In the genomic region with DNA sequence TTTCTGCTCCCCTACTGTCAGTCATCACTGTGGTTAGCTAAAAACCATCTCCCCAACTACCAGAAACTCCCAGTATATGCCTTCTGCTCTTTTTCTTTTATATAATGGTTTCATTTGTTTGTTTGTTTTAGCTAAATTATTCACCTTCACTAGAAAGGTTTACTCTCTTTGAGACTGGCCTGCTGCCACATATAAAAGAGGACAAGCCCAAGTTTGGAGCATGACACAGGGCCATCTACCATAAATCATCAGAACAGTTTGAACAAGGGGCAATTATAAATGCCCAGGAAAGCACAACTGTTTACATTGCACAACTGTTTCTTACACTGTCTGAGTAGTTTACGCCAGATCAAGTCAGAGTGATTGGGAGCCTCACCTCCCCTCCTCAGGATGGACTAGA, we compare ENCODE assay signal across 26 cellular contexts.
"Had no signal": no experiment of that assay in that cellular context is flagged by ENCODE, and none has a peak within 500 bp of the region (broad histone marks: within the 10 kb centered on the region; RNA-seq: fewer than 3 reads in every experiment).

No MANE protein-coding gene starts in this region.

- DNase-seq: activated CD4-positive, alpha-beta T cell treated with anti-CD3 and anti-CD28 coated beads for 4 hours; activated CD4-positive, alpha-beta T cell treated with anti-CD3 and anti-CD28 coated beads, Interleukin-2, amount 50 U/mL, for 48 hours; activated CD4-positive, CD25-positive, alpha-beta regulatory T cell; activated CD8-positive, alpha-beta memory T cell treated with anti-CD3 and anti-CD28 coated beads, Interleukin-2, amount 50 U/mL, for 48 hours; activated naive CD4-positive, alpha-beta T cell; activated T-cell treated with anti-CD3 and anti-CD28 coated beads, Interleukin-2, amount 50 U/mL, for 4 hours; central memory CD4-positive, alpha-beta T cell; dermis blood vessel endothelial cell; effector CD8-positive, alpha-beta T cell; erythroblast; foreskin fibroblast; heart right ventricle; islet precursor cell; left cardiac atrium; midbrain; spleen; stimulated activated CD4-positive, alpha-beta T cell treated with anti-CD3 and anti-CD28 coated beads, Interleukin-4, amount 100 ng/mL, for 1 hour; stimulated activated naive CD4-positive, alpha-beta T cell treated with Interleukin-2 at 50 U/mL for 16 hours; thyroid gland; upper lobe of right lung had no signal

- ATAC-seq: activated T-cell treated with anti-CD3 and anti-CD28 coated beads, Interleukin-2, amount 50 U/mL, for 4 hours; heart right ventricle; left cardiac atrium; natural killer cell treated with Interleukin-12 subunit alpha and Interleukin-12 subunit beta and Interleukin-15 and Interleukin-18, amount 100 ng/mL, for 72 hours; upper lobe of right lung had no signal

- H3K27me3 Mint-ChIP-seq: activated naive CD8-positive, alpha-beta T cell; natural killer cell treated with Interleukin-12 subunit alpha and Interleukin-12 subunit beta and Interleukin-15 and Interleukin-18, amount 100 ng/mL, for 72 hours had no signal

- H3K4me3 ChIP-seq: adrenal gland, ascending aorta, heart right ventricle, prostate gland, spleen, thyroid gland, upper lobe of right lung had no signal

- H3K4me1 ChIP-seq: adrenal gland, ascending aorta, heart right ventricle, prostate gland, spleen, thyroid gland, upper lobe of right lung had no signal

- H3K27ac ChIP-seq: adrenal gland, ascending aorta, heart right ventricle, prostate gland, spleen, thyroid gland, upper lobe of right lung had no signal

- H3K36me3 Mint-ChIP-seq: activated naive CD8-positive, alpha-beta T cell; natural killer cell treated with Interleukin-12 subunit alpha and Interleukin-12 subunit beta and Interleukin-15 and Interleukin-18, amount 100 ng/mL, for 72 hours had no signal

- H3K36me3 ChIP-seq: adrenal gland, ascending aorta, heart right ventricle, prostate gland, spleen, thyroid gland, upper lobe of right lung had no signal

- H3K9me3 ChIP-seq: adrenal gland, ascending aorta, prostate gland, thyroid gland, upper lobe of right lung had no signal

- H3K27me3 ChIP-seq: adrenal gland, ascending aorta, heart right ventricle, spleen, thyroid gland, upper lobe of right lung had no signal

- H3K27ac Mint-ChIP-seq: activated naive CD8-positive, alpha-beta T cell; activated T-helper 2 cell treated with anti-CD3 and anti-CD28 coated beads, Interferon-gamma antibody, Interleukin-2, Interleukin-4, amounts not matched to agents 10 μg/mL and 5 μg/mL and 100 μg/mL, durations not matched to agents 14 hours and 24 hours and 36 hours; natural killer cell treated with Interleukin-12 subunit alpha and Interleukin-12 subunit beta and Interleukin-15 and Interleukin-18, amount 100 ng/mL, for 72 hours had no signal

- H3K4me3 Mint-ChIP-seq: activated naive CD8-positive, alpha-beta T cell; activated T-cell treated with anti-CD3 and anti-CD28 coated beads, Interleukin-2, amount 50 U/mL, for 4 hours; natural killer cell treated with Interleukin-12 subunit alpha and Interleukin-12 subunit beta and Interleukin-15 and Interleukin-18, amount 100 ng/mL, for 72 hours had no signal
